9 cellular contexts compared by ENCODE assay signal in genomic region chr12:53624956-53625355, GRCh38. TPM values are rescaled to one million over a fixed set of nuclear protein-coding genes. Genes with fewer than 3 reads are reported as not detected.
DNase-seq lines count a peak whose midpoint lies in the region; ATAC-seq and TF ChIP-seq lines count a peak whose summit lies in the region.
"Had no signal": no experiment of that assay in that cellular context is flagged by ENCODE, and none has a peak within 500 bp of the region (broad histone marks: within the 10 kb centered on the region; RNA-seq: fewer than 3 reads in every experiment).

No MANE protein-coding gene starts in this region.

- H3K4me2 ChIP-seq in fibroblast of lung (ENCODE audit: extremely low read depth, insufficient read depth, low read length): peak overlapping the region; percentile 81

- DNase-seq in SK-MEL-5 (ENCODE audit: low read depth, low spot score) (peak; percentile 16), fibroblast of lung (ENCODE audit: low read depth in 2 of 2) (no peak), retina (peak; percentile 7), NCI-H1417 (lab: John Stamatoyannopoulos, UW) (no peak), kidney tubule cell (ENCODE audit: low spot score) (no peak), posterior cingulate gyrus (no peak)
- DNase-seq: NCI-H1048 had no signal

- in situ Hi-C loops in SK-MEL-5 (cut with HindIII; ENCODE audit: low pct_unique_long_range_greater_than_20kb, low sequenced_read_pairs): no loop called here

- H3K4me3 ChIP-seq in GM08714 (ENCODE audit: low read length) (peak overlapping the region; percentile 95), fibroblast of lung (replicated peaks in 1 of 4; ENCODE audit: control extremely low read depth in 1 of 4, insufficient read depth in 1 of 4, low read depth in 3 of 4, low read length in 4 of 4) (peak overlapping the region; percentile 72 to 100 (median 80))

- peak overlapping the region; percentile 97 for H3K27ac ChIP-seq in fibroblast of lung (ENCODE audit: insufficient read depth, low read length)

- no peak for ATAC-seq in HG03135 (IDR thresholded peaks at IDR 0.05; ENCODE audit: unreplicated experiment)

- no peaks in the 10 kb centered on the region for H3K27me3 ChIP-seq in fibroblast of lung (ENCODE audit: control insufficient read depth, insufficient read depth, low read length)

- H2AFZ ChIP-seq in fibroblast of lung (ENCODE audit: low read length): no peak overlapping the region

- H3K36me3 ChIP-seq in fibroblast of lung (ENCODE audit: control insufficient read depth, insufficient read depth, low read length): no peaks in the 10 kb centered on the region

- no peak overlapping the region for H3K9ac ChIP-seq in fibroblast of lung (ENCODE audit: insufficient read depth, low read length)

- H3K4me1 ChIP-seq in fibroblast of lung (ENCODE audit: control insufficient read depth, extremely low read depth, insufficient read depth, low read length): no peaks in the 10 kb centered on the region

- H3K79me2 ChIP-seq in fibroblast of lung (ENCODE audit: control insufficient read depth, insufficient read depth, low read length): peaks cover 52% of the 10 kb centered on the region

- no peak for TF ChIP-seq CTCF in fibroblast of lung (conservative IDR thresholded peaks at IDR 0.05 in 1 of 2, IDR thresholded peaks at IDR 0.05 in 1 of 2; ENCODE audit: low read depth in 1 of 2, low read length in 2 of 2)

- no peaks in the 10 kb centered on the region for H3K9me3 ChIP-seq in fibroblast of lung (ENCODE audit: control insufficient read depth, insufficient read depth, low read depth, low read length)

- intact Hi-C loops in posterior cingulate gyrus (cut with DNase I): loop anchor here (10.0 kb wide), 1 partner anchor 80 kb away; no protein-coding TSS in a partner anchor

- no peaks in the 10 kb centered on the region for H4K20me1 ChIP-seq in fibroblast of lung (ENCODE audit: control insufficient read depth, extremely low read depth, insufficient read depth, low read length)

RNA-seq across cellular contexts. Expression of gene ATF7, which starts 1.2 kb away (rescaled TPM):
- 10.2 and 11.8 TPM in 2 replicates for total RNA-seq in SK-MEL-5 (2014; rRNA removed; shearing (Covaris generic))
- 18.0 and 26.1 TPM in 2 replicates for polyA plus RNA-seq in SK-MEL-5 (2015; cell fraction: cytosol; rRNA removed)
- 16.7 and 39.8 TPM in 2 replicates for polyA plus RNA-seq in SK-MEL-5 (2015; cell fraction: nucleus; rRNA removed)
- total RNA-seq in fibroblast of lung: 7.4 and 11.4 TPM in 2 replicates
- 24.7 and 27.4 TPM in 2 replicates for polyA plus RNA-seq in fibroblast of lung
- 16.4 and 16.6 TPM in 2 replicates for polyA plus RNA-seq in fibroblast of lung (2012)
- polyA minus RNA-seq in fibroblast of lung (ENCODE audit: low replicate concordance): 44.1 and 48.7 TPM in 2 replicates

RNA-seq across cellular contexts. Expression of gene ATP5MC2, which starts 50.9 kb away (rescaled TPM):
- total RNA-seq in SK-MEL-5 (2014; rRNA removed; shearing (Covaris generic)): 503 and 579 TPM in 2 replicates
- polyA plus RNA-seq in SK-MEL-5 (2015; cell fraction: cytosol; rRNA removed): 367 and 454 TPM in 2 replicates
- 105 and 143 TPM in 2 replicates for polyA plus RNA-seq in SK-MEL-5 (2015; cell fraction: nucleus; rRNA removed)
- 148 and 169 TPM in 2 replicates for total RNA-seq in fibroblast of lung
- 232 and 372 TPM in 2 replicates for polyA plus RNA-seq in fibroblast of lung
- 362 and 517 TPM in 2 replicates for polyA plus RNA-seq in fibroblast of lung (2012)
- 884 and 1,264 TPM in 2 replicates for polyA minus RNA-seq in fibroblast of lung (ENCODE audit: low replicate concordance)

Comparison
In these comparisons a context has a peak if more than half of its experiments do, and no peak if none do; other contexts are left out.
1. DNase-seq: peak in SK-MEL-5 (single experiment) and retina (single experiment); none in fibroblast of lung (0 of 2), NCI-H1417 (0 of 3), kidney tubule cell (single experiment) and posterior cingulate gyrus (0 of 10).